ENCODE assay signal across 19 cellular contexts in genomic region chr19:6556480-6556879, GRCh38. TPM values are rescaled to one million over a fixed set of nuclear protein-coding genes. Genes with fewer than 3 reads are reported as not detected.
DNase-seq lines count a peak whose midpoint lies in the region; TF ChIP-seq lines count a peak whose summit lies in the region.
"Had no signal": no experiment of that assay in that cellular context is flagged by ENCODE, and none has a peak within 500 bp of the region (broad histone marks: within the 10 kb centered on the region; RNA-seq: fewer than 3 reads in every experiment).

No MANE protein-coding gene starts in this region.

- CTCF ChIA-PET in MCF 10A (lab: Yijun Ruan, JAX), result no interaction called here

- intact Hi-C loops in MCF 10A (cut with micrococcal nuclease), result no loop called here
- intact Hi-C loops in breast epithelium (cut with DNase I; ENCODE audit: low total_unique reads), result loop anchor here (5.0 kb wide), 1 partner anchor 1286 kb away; no protein-coding TSS in a partner anchor

- H3K36me3 Mint-ChIP-seq in MCF 10A (ENCODE audit: insufficient read depth, unreplicated experiment), result no peaks in the 10 kb centered on the region
- H3K36me3 Mint-ChIP-seq: T-cell had no signal

- H3K36me3 ChIP-seq in breast epithelium (no peaks in the 10 kb centered on the region), Karpas-422 (ENCODE audit: insufficient read depth, low read length) (no peaks in the 10 kb centered on the region)
- H3K36me3 ChIP-seq: suprapubic skin had no signal

- no peak overlapping the region for H3K4me3 Mint-ChIP-seq in MCF 10A (ENCODE audit: unreplicated experiment)
- H3K4me3 Mint-ChIP-seq: T-cell had no signal

- H3K9ac ChIP-seq in Karpas-422 (ENCODE audit: low read length), result no peak overlapping the region

- H3K4me2 ChIP-seq in Karpas-422 (ENCODE audit: low read depth, low read length, poor library complexity, severe bottlenecking), result no peak overlapping the region

- POLR2A ChIA-PET in MCF 10A (lab: Yijun Ruan, JAX), result interaction anchor here (0.6 to 2.2 kb wide), 2 partner anchors 26 to 555 kb away, joined by 4 to 7 read pairs; partner anchors contain the start of gene TNFSF9

- no peaks in the 10 kb centered on the region for H3K4me1 Mint-ChIP-seq in MCF 10A (ENCODE audit: insufficient read depth, unreplicated experiment)

- no peaks in the 10 kb centered on the region for H3K9me2 ChIP-seq in Karpas-422 (replicated peaks; ENCODE audit: insufficient read depth, low read length)

- H3K79me2 ChIP-seq in Karpas-422 (ENCODE audit: low read length), result no peaks in the 10 kb centered on the region

- no peak overlapping the region for H2AFZ ChIP-seq in Karpas-422 (ENCODE audit: low read length)

- BruUV-seq in MCF 10A (replicated peaks; lab: Mats Ljungman, UMichigan), result no TSS peak

- no peaks in the 10 kb centered on the region for H3K9me3 ChIP-seq in breast epithelium
- H3K9me3 ChIP-seq in Karpas-422 (ENCODE audit: low read length), result no peaks in the 10 kb centered on the region
- H3K9me3 ChIP-seq: suprapubic skin had no signal

- H3K27me3 ChIP-seq in breast epithelium (peaks cover 0 to 8% of the 10 kb centered on the region in 2 donors), Karpas-422 (ENCODE audit: low read length) (no peaks in the 10 kb centered on the region)
- H3K27me3 ChIP-seq: suprapubic skin had no signal

- H3K9me3 Mint-ChIP-seq in MCF 10A (ENCODE audit: unreplicated experiment), result no peaks in the 10 kb centered on the region
- H3K9me3 Mint-ChIP-seq: activated T-helper 2 cell treated with anti-CD3 and anti-CD28 coated beads, Interferon-gamma antibody, Interleukin-2, Interleukin-4, amounts not matched to agents 10 μg/mL and 5 μg/mL and 100 μg/mL, durations not matched to agents 14 hours and 24 hours and 36 hours; T-cell had no signal

- H3K4me1 ChIP-seq in breast epithelium (no peaks in the 10 kb centered on the region), Karpas-422 (ENCODE audit: low read length) (peaks cover 13% of the 10 kb centered on the region)

- H3K27ac ChIP-seq in breast epithelium, result no peak overlapping the region
- no peak overlapping the region for H3K27ac ChIP-seq in Karpas-422 (ENCODE audit: low read length)
- H3K27ac ChIP-seq: suprapubic skin had no signal

- H3K27me3 Mint-ChIP-seq in MCF 10A (ENCODE audit: insufficient read depth, unreplicated experiment), result no peaks in the 10 kb centered on the region
- H3K27me3 Mint-ChIP-seq: T-cell had no signal

- no peak overlapping the region for H3K27ac Mint-ChIP-seq in MCF 10A (ENCODE audit: low read depth, unreplicated experiment)
- H3K27ac Mint-ChIP-seq: activated T-helper 2 cell treated with anti-CD3 and anti-CD28 coated beads, Interferon-gamma antibody, Interleukin-2, Interleukin-4, amounts not matched to agents 10 μg/mL and 5 μg/mL and 100 μg/mL, durations not matched to agents 14 hours and 24 hours and 36 hours; T-cell had no signal

- no peaks in the 10 kb centered on the region for H4K20me1 ChIP-seq in Karpas-422 (ENCODE audit: insufficient read depth, low read depth, low read length)

- H3K4me3 ChIP-seq in breast epithelium (no peak overlapping the region), choroid plexus epithelial cell (ENCODE audit: low read depth, low read length) (no peak overlapping the region), Karpas-422 (ENCODE audit: low read length) (no peak overlapping the region)
- H3K4me3 ChIP-seq: suprapubic skin had no signal

- TF ChIP-seq POLR2A in breast epithelium (IDR thresholded peaks at IDR 0.05), result no peak

- TF ChIP-seq CTCF in MCF 10A (IDR thresholded peaks at IDR 0.05; ENCODE audit: unreplicated experiment) (no peak), breast epithelium (IDR thresholded peaks at IDR 0.05) (no peak), choroid plexus epithelial cell (conservative IDR thresholded peaks at IDR 0.05; ENCODE audit: low read depth, low read length) (no peak)

- peak; percentile 46 for DNase-seq in MCF 10A (ENCODE audit: unreplicated experiment)
- DNase-seq in breast epithelium (ENCODE audit: low spot score in 2 of 2), result no peak
- DNase-seq in LHCN-M2 (ENCODE audit: low read depth), result peak; percentile 11
- DNase-seq in choroid plexus epithelial cell (ENCODE audit: low read depth), result peak; percentile 20
- peak; percentile 65 for DNase-seq in stromal cell of bone marrow (ENCODE audit: low read depth)
- no peak for DNase-seq in iPS-NIHi11 (ENCODE audit: low spot score)
- DNase-seq in Karpas-422, result no peak
- DNase-seq in C1 segment of cervical spinal cord (lab: John Stamatoyannopoulos, UW), result no peak
- DNase-seq: DMS153, NCI-H1092 treated with DMSO at 0.1 percent for 48 hours, NCI-H345, OCI-M1, small intestine, T-cell had no signal

RNA-seq across cellular contexts. Expression of gene TNFSF9, which starts 25.7 kb away (rescaled TPM):
- total RNA-seq in MCF 10A (2022) (6.2 and 6.9 TPM in 2 replicates), breast epithelium (1 to 10 TPM in 1 of 3 donors, under 1 TPM in 2; 0.33 to 1.6 (median 0.44) TPM), LHCN-M2 (2014; rRNA removed) (1.3 and 1.7 TPM in 2 replicates)
- 2.3 TPM for polyA plus RNA-seq in LHCN-M2 (2012)
- total RNA-seq in Karpas-422 (2014; rRNA removed; shearing (Covaris generic); ENCODE audit: low replicate concordance), result 10.3 and 14.5 TPM in 2 replicates
- total RNA-seq: fibroblast of villous mesenchyme had no signal

RNA-seq across cellular contexts. Expression of gene CD70, which starts 34.5 kb away (rescaled TPM):
- total RNA-seq in MCF 10A (2022) (13.4 and 14.7 TPM in 2 replicates), breast epithelium (not detected), LHCN-M2 (2014; rRNA removed) (3.3 and 6.5 TPM in 2 replicates)
- polyA plus RNA-seq in LHCN-M2 (2012), result 1.3 TPM
- total RNA-seq in Karpas-422 (2014; rRNA removed; shearing (Covaris generic); ENCODE audit: low replicate concordance), result 10.4 and 12.6 TPM in 2 replicates
- total RNA-seq: fibroblast of villous mesenchyme, mesenteric fat pad, omental fat pad had no signal

RNA-seq across cellular contexts. Expression of gene TUBB4A, which starts 54.4 kb away (rescaled TPM):
- total RNA-seq in MCF 10A (2022) (not detected in 2 replicates), breast epithelium (under 1 TPM in 1 of 3 donors, not detected in 2; 0.48 TPM), LHCN-M2 (2014; rRNA removed) (not detected in 2 replicates)
- polyA plus RNA-seq in LHCN-M2 (2012), result 0.02 TPM
- 0.45 and 0.83 TPM in 2 replicates for total RNA-seq in Karpas-422 (2014; rRNA removed; shearing (Covaris generic); ENCODE audit: low replicate concordance)
- total RNA-seq: fibroblast of villous mesenchyme had no signal

Comparison
In these comparisons a context has a peak if more than half of its experiments do, and no peak if none do; other contexts are left out.
1. DNase-seq: peak in MCF 10A (single experiment), LHCN-M2 (single experiment), choroid plexus epithelial cell (single experiment) and stromal cell of bone marrow (single experiment); none in breast epithelium (0 of 2), iPS-NIHi11 (single experiment), Karpas-422 (single experiment) and C1 segment of cervical spinal cord (0 of 14).